Comparison of ENCODE assay signal across 1 cellular context in genomic region chr1:159889202-159889601, GRCh38.
TF ChIP-seq lines count a peak whose summit lies in the region.

No MANE protein-coding gene starts in this region.

TF ChIP-seq in K562, 482 proteins besides CTCF, POLR2A, EP300 and RAD21:
- TF ChIP-seq FOXM1 (IDR thresholded peaks at IDR 0.05; ENCODE audit: low read depth) (no peak), FOXM1 (CRISPR knock-in tag; IDR thresholded peaks at IDR 0.05; ENCODE audit: low read depth) (no peak), HNRNPH1 (optimal IDR thresholded peaks at IDR 0.05; ENCODE audit: low read depth, low read length) (no peak), CHD2 (IDR thresholded peaks at IDR 0.05; ENCODE audit: low read depth, low read length) (no peak), PURB (CRISPR knock-in tag; IDR thresholded peaks at IDR 0.05; ENCODE audit: low read depth) (no peak), TSHZ1 (CRISPR knock-in tag; IDR thresholded peaks at IDR 0.05) (no peak), ELF1 (tag; IDR thresholded peaks at IDR 0.05) (no peak), ILF3 (IDR thresholded peaks at IDR 0.05; ENCODE audit: borderline replicate concordance) (no peak), ZNF77 (CRISPR knock-in tag; IDR thresholded peaks at IDR 0.05) (no peak)
TF ChIP-seq in K562: peak in this region for 0.
